Comparison of ENCODE assay signal across 33 cellular contexts in genomic region chr4:119823045-119823444, GRCh38.
DNase-seq lines count a peak whose midpoint lies in the region; ATAC-seq, FAIRE-seq and TF ChIP-seq lines count a peak whose summit lies in the region.
"Had no signal": no experiment of that assay in that cellular context is flagged by ENCODE, and none has a peak within 500 bp of the region (broad histone marks: within the 10 kb centered on the region; RNA-seq: fewer than 3 reads in every experiment).

No MANE protein-coding gene starts in this region.

- H4K5ac ChIP-seq in IMR-90 (ENCODE audit: low read depth, low read length): no peak overlapping the region

- no peak overlapping the region for H2BK120ac ChIP-seq in IMR-90 (ENCODE audit: low read depth, low read length)

- no peak overlapping the region for H4K91ac ChIP-seq in IMR-90 (ENCODE audit: insufficient read depth, low read depth, low read length)

- H3K79me1 ChIP-seq in IMR-90 (ENCODE audit: low read depth in 1 of 2, low read length in 2 of 2): no peaks in the 10 kb centered on the region

- H3K9me3 ChIP-seq in HepG2 (ENCODE audit: low read length): no peaks in the 10 kb centered on the region
- H3K9me3 ChIP-seq in right lobe of liver: no peaks in the 10 kb centered on the region
- H3K9me3 ChIP-seq in A549: no peaks in the 10 kb centered on the region
- H3K9me3 ChIP-seq in IMR-90 (ENCODE audit: control insufficient read depth, insufficient read depth, low read length): 0 out of 2 replicates have a peak, but pooled peaks cover 2% of the 10 kb centered on the region
- H3K9me3 ChIP-seq: BE2C, BLaER1, Caco-2 had no signal

- H2AFZ ChIP-seq in HepG2 (ENCODE audit: low read length) (no peak overlapping the region), IMR-90 (replicated peaks; ENCODE audit: low read length, poor library complexity) (no peak overlapping the region)

- in situ Hi-C loops in HepG2 (cut with HindIII; ENCODE audit: extremely low pct_ligation_motif_present, low pct_unique_long_range_greater_than_20kb) (no loop called here), IMR-90 (cut with MboI; ENCODE audit: low sequenced_read_pairs) (no loop called here)

- H3K27ac ChIP-seq in HepG2 (ENCODE audit: extremely low read length, insufficient read depth, low read length) (no peak overlapping the region), right lobe of liver (no peak overlapping the region), A549 (no peak overlapping the region), IMR-90 (ENCODE audit: insufficient read depth, low read length) (no peak overlapping the region)
- H3K27ac ChIP-seq: 22Rv1; BLaER1; BLaER1 treated with 17β-estradiol and CSF1 and Interleukin-3, amounts not matched to agents 10 nM and 100 nM; C4-2B had no signal

- no peak for TF ChIP-seq POLR2A in HepG2 (IDR thresholded peaks at IDR 0.05; ENCODE audit: insufficient read depth in 1 of 2, low read depth in 2 of 2, low read length in 2 of 2)
- TF ChIP-seq POLR2A in right lobe of liver (IDR thresholded peaks at IDR 0.05): no peak
- TF ChIP-seq POLR2A in A549 (IDR thresholded peaks at IDR 0.05; ENCODE audit: low read length): no peak
- no peak for TF ChIP-seq POLR2A in IMR-90 (IDR thresholded peaks at IDR 0.05; ENCODE audit: low read depth, low read length)

- H3K27me3 ChIP-seq in HepG2 (ENCODE audit: control insufficient read depth in 1 of 2, insufficient read depth in 2 of 2, low read length in 2 of 2) (no peaks in the 10 kb centered on the region), right lobe of liver (no peaks in the 10 kb centered on the region), IMR-90 (ENCODE audit: control insufficient read depth, insufficient read depth, low read length) (no peaks in the 10 kb centered on the region)
- H3K27me3 ChIP-seq: BE2C; BLaER1; BLaER1 treated with 17β-estradiol and CSF1 and Interleukin-3, amounts not matched to agents 10 nM and 100 nM had no signal

- H3K4me1 ChIP-seq in HepG2 (ENCODE audit: insufficient read depth, low read length) (no peaks in the 10 kb centered on the region), right lobe of liver (no peaks in the 10 kb centered on the region), A549 (no peaks in the 10 kb centered on the region), IMR-90 (ENCODE audit: control insufficient read depth, insufficient read depth, low read length) (no peaks in the 10 kb centered on the region)
- H3K4me1 ChIP-seq: BE2C; BLaER1; BLaER1 treated with 17β-estradiol and CSF1 and Interleukin-3, amounts not matched to agents 10 nM and 100 nM; Caco-2 had no signal

- H4K20me1 ChIP-seq in HepG2 (ENCODE audit: insufficient read depth, low read length) (no peaks in the 10 kb centered on the region), IMR-90 (ENCODE audit: insufficient read depth, low read length) (no peaks in the 10 kb centered on the region)
- H4K20me1 ChIP-seq: BLaER1; BLaER1 treated with 17β-estradiol and CSF1 and Interleukin-3, amounts not matched to agents 10 nM and 100 nM had no signal

- no peak overlapping the region for H2BK20ac ChIP-seq in IMR-90 (ENCODE audit: low read depth, low read length)

- dilution Hi-C loops in IMR-90 (cut with HindIII; ENCODE audit: low sequenced_read_pairs, unreplicated experiment): no loop called here

- FAIRE-seq in HepG2 (lab: Jason Lieb, UNC): no peak
- FAIRE-seq in A549 (lab: Jason Lieb, UNC): no peak
- peak; percentile 72 for FAIRE-seq in D721Med (lab: Jason Lieb, UNC)
- FAIRE-seq: A204.1 had no signal

- BruUV-seq in HepG2 (replicated peaks; lab: Mats Ljungman, UMichigan) (no TSS peak), IMR-90 (replicated peaks; lab: Mats Ljungman, UMichigan) (no TSS peak)

- H2BK5ac ChIP-seq in IMR-90 (ENCODE audit: low read depth, low read length, poor library complexity, severe bottlenecking): no peak overlapping the region

- ATAC-seq in HepG2: no peak
- ATAC-seq in right lobe of liver: no peak
- ATAC-seq in A549: no peak
- no peak for ATAC-seq in IMR-90 (ENCODE audit: low read depth)
- no peak for ATAC-seq in GM18498 (IDR thresholded peaks at IDR 0.05; ENCODE audit: unreplicated experiment)
- ATAC-seq: CD8-positive, alpha-beta T cell had no signal

- TF ChIP-seq CTCF in HepG2 (CRISPR knock-in tag; IDR thresholded peaks at IDR 0.05) (no peak), right lobe of liver (IDR thresholded peaks at IDR 0.05) (no peak), A549 (IDR thresholded peaks at IDR 0.05) (no peak), D721Med (IDR thresholded peaks at IDR 0.05; ENCODE audit: insufficient read depth, missing control alignments) (no peak), IMR-90 (conservative IDR thresholded peaks at IDR 0.05; ENCODE audit: low read depth, low read length) (no peak)

- no peak overlapping the region for H2BK15ac ChIP-seq in IMR-90 (ENCODE audit: low read depth, low read length)

- no peaks in the 10 kb centered on the region for H3K9me1 ChIP-seq in IMR-90 (ENCODE audit: insufficient read depth, low read length)

- H3K4me2 ChIP-seq in HepG2 (ENCODE audit: low read depth, low read length) (no peak overlapping the region), A549 (no peak overlapping the region), IMR-90 (ENCODE audit: low read depth, low read length) (no peak overlapping the region)
- H3K4me2 ChIP-seq: BLaER1; BLaER1 treated with 17β-estradiol and CSF1 and Interleukin-3, amounts not matched to agents 10 nM and 100 nM had no signal

- DNase-seq in HepG2 (ENCODE audit: low spot score): no peak
- DNase-seq in right lobe of liver: no peak
- no peak for DNase-seq in A549 (ENCODE audit: low read depth in 1 of 2, low spot score in 1 of 2)
- no peak for DNase-seq in D721Med (ENCODE audit: insufficient read length, low spot score)
- DNase-seq in IMR-90: no peak
- no peak for DNase-seq in T-helper 9 cell
- DNase-seq in middle frontal gyrus (ENCODE audit: extremely low spot score, low spot score): no peak
- DNase-seq: 8988T; ACHN; AML-193; BE2C; C1 segment of cervical spinal cord; Caco-2; Calu3; CD4-positive, alpha-beta memory T cell; CD4-positive, alpha-beta T cell; CD4-positive, CD25-positive, alpha-beta regulatory T cell; CD8-positive, alpha-beta memory T cell; CD8-positive, alpha-beta T cell; COR-L47; DMS 273 treated with DMSO at 0.1 percent for 48 hours; DMS153; DMS53; DMS79; DMS79 treated with DMSO at 0.1 percent for 48 hours; DND-41; EL had no signal

- WGBS in HepG2 (ENCODE audit: low lambda C conversion rate): 0% methylated on average over 1 of the region's 1 CpG
- 62% methylated on average over 1 of the region's 1 CpG for WGBS in right lobe of liver (ENCODE audit: insufficient coverage, low coverage, low lambda C conversion rate, missing lambda C conversion rate)
- 22% methylated on average over 1 of the region's 1 CpG for WGBS in A549 (ENCODE audit: missing lambda C conversion rate)
- WGBS in IMR-90 (ENCODE audit: extremely low coverage in 2 of 2, insufficient read length in 1 of 2), 2 experiments: no CpG with 5 or more reads among the region's 1 CpG

- TF ChIP-seq EP300 in HepG2 (IDR thresholded peaks at IDR 0.05; ENCODE audit: low read depth in 2 of 2, low read length in 2 of 2) (no peak), HepG2 (CRISPR knock-in tag; IDR thresholded peaks at IDR 0.05; ENCODE audit: borderline replicate concordance) (no peak), A549 (IDR thresholded peaks at IDR 0.05) (no peak)

- no peaks in the 10 kb centered on the region for H3K79me2 ChIP-seq in HepG2 (ENCODE audit: insufficient read depth, low read length)

- H3K18ac ChIP-seq in IMR-90 (ENCODE audit: low read depth, low read length): no peak overlapping the region

- H3K4ac ChIP-seq in IMR-90 (ENCODE audit: low read depth, low read length): no peak overlapping the region

- no peaks in the 10 kb centered on the region for H3K36me3 ChIP-seq in HepG2 (replicated peaks in 1 of 2; ENCODE audit: control insufficient read depth in 1 of 2, insufficient read depth in 2 of 2, low read length in 2 of 2)
- H3K36me3 ChIP-seq in right lobe of liver: no peaks in the 10 kb centered on the region
- no peaks in the 10 kb centered on the region for H3K36me3 ChIP-seq in IMR-90 (ENCODE audit: control insufficient read depth, insufficient read depth, low read length)
- H3K36me3 ChIP-seq: BE2C; BLaER1; BLaER1 treated with 17β-estradiol and CSF1 and Interleukin-3, amounts not matched to agents 10 nM and 100 nM had no signal

- CTCF ChIA-PET in HepG2 (lab: Yijun Ruan, JAX; ENCODE audit: low intra/inter-chr PET ratio, low total read pairs): no interaction called here
- CTCF ChIA-PET in A549 (lab: Yijun Ruan, JAX): no interaction called here
- CTCF ChIA-PET in IMR-90 (lab: Yijun Ruan, JAX): interaction anchor here (0.6 kb wide), 1 partner anchor 34 kb away, joined by 6 read pairs; no protein-coding TSS in a partner anchor

- TF ChIP-seq RAD21 in HepG2 (CRISPR knock-in tag; IDR thresholded peaks at IDR 0.05): no peak
- no peak for TF ChIP-seq RAD21 in A549 (conservative IDR thresholded peaks at IDR 0.05 in 1 of 2, IDR thresholded peaks at IDR 0.05 in 1 of 2)
- no peak for TF ChIP-seq RAD21 in IMR-90 (IDR thresholded peaks at IDR 0.05; ENCODE audit: low read length)

- H3K9ac ChIP-seq in HepG2 (ENCODE audit: insufficient read depth, low read depth, low read length) (no peak overlapping the region), IMR-90 (ENCODE audit: low read depth, low read length) (no peak overlapping the region)
- H3K9ac ChIP-seq: BLaER1; BLaER1 treated with 17β-estradiol and CSF1 and Interleukin-3, amounts not matched to agents 10 nM and 100 nM had no signal

- intact Hi-C loops in HepG2 (cut with micrococcal nuclease; ENCODE audit: unreplicated experiment): no loop called here
- intact Hi-C loops in right lobe of liver (cut with DNase I): no loop called here
- intact Hi-C loops in IMR-90 (cut with micrococcal nuclease): loop anchor here (5.0 kb wide), 2 partner anchors 36 to 199 kb away; no protein-coding TSS in a partner anchor

- H3K23ac ChIP-seq in IMR-90 (ENCODE audit: low read depth, low read length): no peak overlapping the region

- no peak overlapping the region for H3K4me3 ChIP-seq in HepG2 (replicated peaks in 1 of 3; ENCODE audit: insufficient read depth in 1 of 3, low read depth in 2 of 3, low read length in 3 of 3)
- no peak overlapping the region for H3K4me3 ChIP-seq in right lobe of liver
- no peak overlapping the region for H3K4me3 ChIP-seq in A549
- H3K4me3 ChIP-seq in IMR-90 (ENCODE audit: insufficient read depth, low read depth, low read length): no peak overlapping the region
- H3K4me3 ChIP-seq: BLaER1; BLaER1 treated with 17β-estradiol and CSF1 and Interleukin-3, amounts not matched to agents 10 nM and 100 nM had no signal

- POLR2A ChIA-PET in HepG2 (lab: Yijun Ruan, JAX) (no interaction called here), A549 (lab: Yijun Ruan, JAX) (no interaction called here), IMR-90 (lab: Charles Lee; ENCODE audit: unreplicated experiment) (no interaction called here)

- no peak overlapping the region for H3K56ac ChIP-seq in IMR-90 (ENCODE audit: extremely low read depth, insufficient read depth, low read length)

- H3K14ac ChIP-seq in IMR-90 (replicated peaks; ENCODE audit: low read depth, low read length): no peak overlapping the region

- no peak overlapping the region for H2AK5ac ChIP-seq in IMR-90 (ENCODE audit: low read depth, low read length)

- H4K8ac ChIP-seq in IMR-90 (ENCODE audit: low read depth in 2 of 2, low read length in 2 of 2): no peak overlapping the region

- H2AK9ac ChIP-seq in IMR-90 (replicated peaks; ENCODE audit: low read depth, low read length, poor library complexity): no peak overlapping the region

TF ChIP-seq in A549, 52 proteins besides CTCF, POLR2A, EP300 and RAD21 (continues in another document):
- no peak for TF ChIP-seq FOXS1 (CRISPR knock-in tag; IDR thresholded peaks at IDR 0.05)

Comparison
In these comparisons a context has a peak if more than half of its experiments do, and no peak if none do; other contexts are left out.
1. Of the 38 proteins assayed by ChIP-seq in both HepG2 and A549: peak only in HepG2: none; only in A549: MAFK; in both: NFE2L2; in neither: 36.